In the genomic region with DNA sequence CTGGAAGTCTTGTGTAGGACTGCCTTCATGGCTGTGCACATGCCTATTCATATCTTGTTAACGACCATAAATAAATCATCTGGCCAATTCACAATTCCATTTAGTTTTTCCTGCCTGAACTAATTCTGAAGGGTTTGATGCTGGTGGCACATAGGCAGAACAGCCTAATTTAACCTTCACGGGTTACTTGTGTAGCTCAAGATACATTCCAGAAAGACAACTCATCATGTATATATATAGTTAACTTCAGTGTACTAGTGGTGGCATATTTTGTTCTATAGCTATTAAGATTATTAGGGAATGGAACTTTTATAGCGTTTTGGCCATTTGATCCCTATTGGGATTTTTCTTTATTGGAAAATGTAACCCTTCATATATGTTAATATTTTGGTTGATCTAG, we compare ENCODE assay signal across 20 cellular contexts. TPM values are rescaled to one million over a fixed set of nuclear protein-coding genes. Genes with fewer than 3 reads are reported as not detected.
"Had no signal": no experiment of that assay in that cellular context is flagged by ENCODE, and none has a peak within 500 bp of the region (broad histone marks: within the 10 kb centered on the region; RNA-seq: fewer than 3 reads in every experiment).

No MANE protein-coding gene starts in this region.

- H3K27me3 Mint-ChIP-seq: activated naive CD4-positive, alpha-beta T cell treated with anti-CD3 and anti-CD28 coated beads, Interleukin-2, amount 50 U/mL, for 24 hours; dendritic cell treated with granulocyte-macrophage colony-stimulating factor and Interleukin-4, amounts not matched to agents 40 ng/mL and 50 ng/mL, for 4 days; stimulated activated memory B cell treated with anti-CD40 and anti-IgM and Interleukin-4, amounts not matched to agents 10 μg/mL and 1 μg/mL and 100 μg/mL, for 72 hours had no signal

- H3K4me3 ChIP-seq: ascending aorta, lung, sigmoid colon, spleen, thoracic aorta, upper lobe of right lung had no signal

- H3K4me3 Mint-ChIP-seq: activated naive CD4-positive, alpha-beta T cell treated with anti-CD3 and anti-CD28 coated beads, Interleukin-2, amount 50 U/mL, for 24 hours; activated T-cell treated with anti-CD3 and anti-CD28 coated beads, Interleukin-2, amount 50 U/mL, for 72 hours; dendritic cell treated with granulocyte-macrophage colony-stimulating factor and Interleukin-4, amounts not matched to agents 40 ng/mL and 50 ng/mL, for 4 days; mesothelial cell of epicardium; nephron; stimulated activated memory B cell treated with anti-CD40 and anti-IgM and Interleukin-4, amounts not matched to agents 10 μg/mL and 1 μg/mL and 100 μg/mL, for 72 hours had no signal

- H3K27ac Mint-ChIP-seq: activated T-cell treated with anti-CD3 and anti-CD28 coated beads, Interleukin-2, amount 50 U/mL, for 72 hours; dendritic cell treated with granulocyte-macrophage colony-stimulating factor and Interleukin-4, amounts not matched to agents 40 ng/mL and 50 ng/mL, for 4 days; mesothelial cell of epicardium; nephron; stimulated activated memory B cell treated with anti-CD40 and anti-IgM and Interleukin-4, amounts not matched to agents 10 μg/mL and 1 μg/mL and 100 μg/mL, for 72 hours had no signal

- H3K36me3 Mint-ChIP-seq: activated naive CD4-positive, alpha-beta T cell treated with anti-CD3 and anti-CD28 coated beads, Interleukin-2, amount 50 U/mL, for 24 hours; mesothelial cell of epicardium; stimulated activated memory B cell treated with anti-CD40 and anti-IgM and Interleukin-4, amounts not matched to agents 10 μg/mL and 1 μg/mL and 100 μg/mL, for 72 hours had no signal

- H3K9me3 Mint-ChIP-seq: activated naive CD4-positive, alpha-beta T cell treated with anti-CD3 and anti-CD28 coated beads, Interleukin-2, amount 50 U/mL, for 24 hours; activated T-cell treated with anti-CD3 and anti-CD28 coated beads, Interleukin-2, amount 50 U/mL, for 72 hours; dendritic cell treated with granulocyte-macrophage colony-stimulating factor and Interleukin-4, amounts not matched to agents 40 ng/mL and 50 ng/mL, for 4 days; mesothelial cell of epicardium; nephron; stimulated activated memory B cell treated with anti-CD40 and anti-IgM and Interleukin-4, amounts not matched to agents 10 μg/mL and 1 μg/mL and 100 μg/mL, for 72 hours had no signal

- ATAC-seq: activated T-cell treated with anti-CD3 and anti-CD28 coated beads, Interleukin-2, amount 50 U/mL, for 72 hours; left lobe of liver; stimulated activated memory B cell treated with anti-CD40 and anti-IgM and Interleukin-4, amounts not matched to agents 10 μg/mL and 1 μg/mL and 100 μg/mL, for 72 hours; upper lobe of right lung had no signal

- H3K4me1 Mint-ChIP-seq: nephron had no signal

- DNase-seq: activated CD4-positive, alpha-beta T cell treated with anti-CD3 and anti-CD28 coated beads for 1 hour; activated CD4-positive, alpha-beta T cell treated with anti-CD3 and anti-CD28 coated beads, Interleukin-2, amount 50 U/mL, for 4 hours; activated effector memory CD4-positive, alpha-beta T cell treated with anti-CD3 and anti-CD28 coated beads, Interleukin-2, amount 50 U/mL, for 16 hours; activated T-cell treated with anti-CD3 and anti-CD28 coated beads, Interleukin-2, amount 50 U/mL, for 72 hours; effector memory CD4-positive, alpha-beta T cell; foreskin melanocyte; hypothalamus; sigmoid colon; spleen; stimulated activated CD4-positive, alpha-beta T cell treated with anti-CD3 and anti-CD28 coated beads, Interleukin-4, amount 100 ng/mL, for 4 hours; upper lobe of right lung had no signal

RNA-seq across cellular contexts. Expression of gene CFAP54, which starts 31.4 kb away (rescaled TPM):
- total RNA-seq: ascending aorta had no signal
